In genomic region chr3:13282528-13282985, GRCh38 we compare ENCODE assay signal across 8 cellular contexts.
DNase-seq lines count a peak whose midpoint lies in the region; ATAC-seq and TF ChIP-seq lines count a peak whose summit lies in the region.

No MANE protein-coding gene starts in this region.

- H4K20me1 ChIP-seq in DND-41 (ENCODE audit: insufficient read depth, low read length) = no peaks in the 10 kb centered on the region

- peaks cover 8 to 9% of the 10 kb centered on the region in 2 donors for H3K9me3 Mint-ChIP-seq in effector memory CD8-positive, alpha-beta T cell

- H3K4me1 ChIP-seq in DND-41 (ENCODE audit: insufficient read depth, low read length) = peaks cover 16% of the 10 kb centered on the region
- H3K4me1 ChIP-seq in neuron (ENCODE audit: insufficient read depth, low read length) = peaks cover 16% of the 10 kb centered on the region

- H3K9ac ChIP-seq in DND-41 (ENCODE audit: low read depth, low read length) = peak overlapping the region; percentile 33; the same call in 1 of the 2 replicates

- H3K27me3 ChIP-seq in DND-41 (ENCODE audit: insufficient read depth, low read length, poor library complexity) = peaks cover 4% of the 10 kb centered on the region
- peaks cover 62% of the 10 kb centered on the region for H3K27me3 ChIP-seq in neuron (ENCODE audit: insufficient read depth, low read length)

- H2AFZ ChIP-seq in DND-41 (ENCODE audit: low read depth, low read length) (no peak overlapping the region), neuron (ENCODE audit: low read depth, low read length) (no peak overlapping the region)

- H3K9me3 ChIP-seq in DND-41 (ENCODE audit: insufficient read depth, low read length, severe bottlenecking) (peaks cover 23% of the 10 kb centered on the region), neuron (ENCODE audit: low read length) (peaks cover 14% of the 10 kb centered on the region)

- no peaks in the 10 kb centered on the region for H3K36me3 Mint-ChIP-seq in effector memory CD8-positive, alpha-beta T cell (ENCODE audit: insufficient read depth)

- no peak overlapping the region for H3K4me3 Mint-ChIP-seq in effector memory CD8-positive, alpha-beta T cell

- peaks cover 73 to 80% of the 10 kb centered on the region in 2 donors for H3K27me3 Mint-ChIP-seq in effector memory CD8-positive, alpha-beta T cell

- no peaks in the 10 kb centered on the region for H3K79me2 ChIP-seq in DND-41 (ENCODE audit: insufficient read depth, low read length)

- H3K4me1 Mint-ChIP-seq in effector memory CD8-positive, alpha-beta T cell (ENCODE audit: low read depth in 2 of 2) = peaks cover 9 to 10% of the 10 kb centered on the region in 2 donors

- no peak for TF ChIP-seq RAD21 in Ishikawa (IDR thresholded peaks at IDR 0.05; ENCODE audit: low read depth)

- H3K36me3 ChIP-seq in DND-41 (ENCODE audit: insufficient read depth, low read length) (no peaks in the 10 kb centered on the region), neuron (ENCODE audit: insufficient read depth, low read length) (no peaks in the 10 kb centered on the region)

- no peak for TF ChIP-seq EP300 in Ishikawa (IDR thresholded peaks at IDR 0.05; ENCODE audit: borderline replicate concordance)

- no peak overlapping the region for H3K27ac ChIP-seq in DND-41 (ENCODE audit: low read length)

- TF ChIP-seq CTCF in DND-41 (IDR thresholded peaks at IDR 0.05; ENCODE audit: borderline replicate concordance, extremely low read depth, low read length, poor library complexity, severe bottlenecking) = no peak

- peak overlapping the region; percentile 57 for H3K4me2 ChIP-seq in DND-41 (ENCODE audit: insufficient read depth, low read length)

- DNase-seq in DND-41 (no peak), NOMO-1 treated with DMSO at 0.1 percent for 48 hours (lab: John Stamatoyannopoulos, UW; ENCODE audit: unreplicated experiment) (no peak), SK-N-DZ (ENCODE audit: low spot score) (no peak), A172 (ENCODE audit: low spot score) (no peak)
- DNase-seq in effector memory CD8-positive, alpha-beta T cell = no peak
- no peak for DNase-seq in stimulated activated naive CD4-positive, alpha-beta T cell treated with Interleukin-2 at 50 U/mL for 16 hours (lab: John Stamatoyannopoulos, UW)

- ATAC-seq in DND-41 (ENCODE audit: insufficient read depth, low read depth) = peak; percentile 55
- peak; percentile 47 for ATAC-seq in effector memory CD8-positive, alpha-beta T cell (replicated peaks)

- peak overlapping the region in 1 of 2 experiments; percentile 51; a peak in 2 of 4 replicates for H3K4me3 ChIP-seq in DND-41 (ENCODE audit: low read depth in 1 of 2, low read length in 2 of 2)
- H3K4me3 ChIP-seq in neuron (ENCODE audit: low read length) = peak overlapping the region; percentile 45

- no peak overlapping the region for H3K27ac Mint-ChIP-seq in effector memory CD8-positive, alpha-beta T cell

TF ChIP-seq in Ishikawa, 13 proteins besides CTCF, POLR2A, EP300 and RAD21:
- TF ChIP-seq MAX (IDR thresholded peaks at IDR 0.05) = peak; percentile 47; the same call in 1 of the 2 replicates
- TF ChIP-seq REST (IDR thresholded peaks at IDR 0.05; ENCODE audit: low read depth) = no peak
- no peak for TF ChIP-seq TCF12 (IDR thresholded peaks at IDR 0.05; ENCODE audit: low read depth)
